ENCODE assay signal across 22 cellular contexts in the genomic region with DNA sequence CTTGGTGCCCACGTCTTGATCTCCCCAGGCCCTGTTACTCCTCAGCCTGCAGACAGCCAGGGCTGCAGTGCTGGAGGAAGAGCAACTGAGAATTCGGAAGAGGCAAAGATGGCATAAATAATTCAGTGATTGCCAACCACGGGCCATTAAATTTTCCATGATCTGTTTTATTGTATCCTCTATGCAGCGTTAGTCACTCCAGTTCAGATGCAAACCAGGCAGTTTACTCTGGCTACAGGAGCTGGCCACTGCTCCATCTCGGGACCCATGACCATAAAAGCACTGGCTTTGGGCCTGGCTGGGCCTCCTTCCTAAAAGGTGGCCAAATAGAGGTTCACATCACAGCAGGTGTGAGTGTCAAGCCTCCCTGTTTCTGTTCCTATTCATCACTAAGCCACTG.
DNase-seq lines count a peak whose midpoint lies in the region; ATAC-seq and TF ChIP-seq lines count a peak whose summit lies in the region.
"Had no signal": no experiment of that assay in that cellular context is flagged by ENCODE, and none has a peak within 500 bp of the region (broad histone marks: within the 10 kb centered on the region; RNA-seq: fewer than 3 reads in every experiment).

No MANE protein-coding gene starts in this region.

- no peak for TF ChIP-seq CTCF in AG09309 (IDR thresholded peaks at IDR 0.05; ENCODE audit: control insufficient read depth, insufficient read depth, low read depth, low read length, missing control alignments)
- no peak for TF ChIP-seq CTCF in RWPE2 (IDR thresholded peaks at IDR 0.05; ENCODE audit: poor library complexity, severe bottlenecking)

- DNase-seq in AG09309 (ENCODE audit: low read depth) (peak; percentile 35), GM04503 (ENCODE audit: low read depth) (peak; percentile 23), RWPE2 (ENCODE audit: low spot score) (peak; percentile 25), left kidney (ENCODE audit: low read depth, low spot score) (peak; percentile 47), HK-2 (ENCODE audit: unreplicated experiment) (no peak), mesenteric fat pad (ENCODE audit: low spot score) (no peak)
- DNase-seq: activated CD4-positive, alpha-beta T cell treated with anti-CD3 and anti-CD28 coated beads for 1 hour; activated T-cell treated with anti-CD3 and anti-CD28 coated beads, Interleukin-2, amount 50 U/mL, for 1 hour; colonic mucosa; effector memory CD8-positive, alpha-beta T cell; gastrocnemius medialis; NCI-H187 treated with DMSO at 0.1 percent for 48 hours; NCI-H774; nephron progenitor cell; SHP77 treated with DMSO at 0.1 percent for 48 hours had no signal

- H3K4me3 ChIP-seq in AG09309 (ENCODE audit: control insufficient read depth, low read depth, low read length): no peak overlapping the region
- no peak overlapping the region for H3K4me3 ChIP-seq in RWPE2 (ENCODE audit: severe bottlenecking)
- H3K4me3 ChIP-seq: colonic mucosa, esophagus muscularis mucosa, gastrocnemius medialis, GM23338, right lobe of liver, tibial nerve had no signal

- ATAC-seq in RWPE2 (ENCODE audit: low read depth) (no peak), esophagus mucosa (no peak), GM18502 (IDR thresholded peaks at IDR 0.05; ENCODE audit: poor library complexity, unreplicated experiment) (no peak)
- ATAC-seq: gastrocnemius medialis, GM23338 had no signal

- peak overlapping the region; percentile 72 for H3K27ac ChIP-seq in RWPE2 (ENCODE audit: poor library complexity, severe bottlenecking)
- H3K27ac ChIP-seq: colonic mucosa, esophagus muscularis mucosa, gastrocnemius medialis, KMS-11, right lobe of liver, tibial nerve had no signal

- no peaks in the 10 kb centered on the region for H3K27me3 ChIP-seq in RWPE2 (ENCODE audit: insufficient read depth, poor library complexity, severe bottlenecking)
- H3K27me3 ChIP-seq: colonic mucosa, esophagus muscularis mucosa, right lobe of liver, tibial nerve had no signal

- peaks cover 6% of the 10 kb centered on the region for H3K9me3 ChIP-seq in RWPE2 (ENCODE audit: severe bottlenecking)
- H3K9me3 ChIP-seq: colonic mucosa, right lobe of liver had no signal

- H3K4me1 ChIP-seq in RWPE2 (ENCODE audit: insufficient read depth, poor library complexity, severe bottlenecking): peaks cover 18% of the 10 kb centered on the region
- H3K4me1 ChIP-seq: colonic mucosa, esophagus muscularis mucosa, gastrocnemius medialis, right lobe of liver, tibial nerve had no signal

- H3K36me3 ChIP-seq in RWPE2 (ENCODE audit: low read depth): no peaks in the 10 kb centered on the region
- H3K36me3 ChIP-seq: colonic mucosa, esophagus muscularis mucosa, gastrocnemius medialis, right lobe of liver, tibial nerve had no signal

Comparison
In these comparisons a context has a peak if more than half of its experiments do, and no peak if none do; other contexts are left out.
1. DNase-seq: peak in AG09309 (single experiment), GM04503 (single experiment), RWPE2 (single experiment) and left kidney (single experiment); none in HK-2 (single experiment) and mesenteric fat pad (single experiment).